Comparison of ENCODE assay signal across 11 cellular contexts in the genomic region with DNA sequence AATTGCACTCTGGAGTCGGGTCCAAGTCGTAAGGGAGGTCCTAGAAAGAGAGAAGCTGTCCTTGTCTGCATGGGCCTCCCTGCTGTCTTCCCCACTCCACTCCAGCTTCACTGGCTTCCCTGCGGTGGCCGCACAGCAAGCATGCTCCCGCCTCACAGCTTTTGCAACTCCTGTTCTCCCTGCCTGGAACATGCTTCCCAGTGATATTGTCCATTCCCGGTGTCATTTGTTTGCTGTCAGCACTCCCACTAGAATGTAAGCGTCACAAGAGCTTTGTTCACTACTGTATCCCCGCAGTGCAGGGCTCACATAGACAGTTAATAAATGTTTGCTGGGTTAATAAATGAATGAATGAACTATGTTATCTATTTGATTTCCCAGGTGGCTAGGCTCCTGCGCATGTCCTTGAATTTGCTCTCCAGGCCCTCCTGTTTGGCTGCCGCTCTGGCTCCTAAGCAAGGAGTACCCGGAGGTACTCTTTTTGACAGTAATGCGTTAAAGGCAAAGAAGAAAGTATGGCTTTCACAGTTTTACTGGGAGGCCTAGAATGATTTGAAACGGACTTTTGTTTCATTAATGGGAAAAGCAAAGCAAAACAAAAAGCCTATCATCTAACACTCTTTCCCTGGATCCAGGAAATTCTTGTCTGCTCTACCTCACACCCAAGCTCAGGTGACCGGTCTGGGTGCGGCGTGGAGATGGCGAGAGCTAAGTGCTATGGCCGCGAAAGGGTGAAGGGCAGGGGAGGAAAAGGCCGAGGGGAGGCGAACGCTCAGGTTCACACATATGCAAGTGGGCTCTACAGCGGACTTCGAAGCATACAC. TPM values are rescaled to one million over a fixed set of nuclear protein-coding genes. Genes with fewer than 3 reads are reported as not detected.
DNase-seq lines count a peak whose midpoint lies in the region; ATAC-seq, FAIRE-seq and TF ChIP-seq lines count a peak whose summit lies in the region.
"Had no signal": no experiment of that assay in that cellular context is flagged by ENCODE, and none has a peak within 500 bp of the region (broad histone marks: within the 10 kb centered on the region; RNA-seq: fewer than 3 reads in every experiment).

No MANE protein-coding gene starts in this region.

- H3K27me3 Mint-ChIP-seq in endodermal cell (ENCODE audit: insufficient read depth), result peaks cover 5% of the 10 kb centered on the region

- peak overlapping the region; percentile 67 for H3K4me3 Mint-ChIP-seq in endodermal cell

- no peak for TF ChIP-seq POLR2A in GM18505 (IDR thresholded peaks at IDR 0.05; ENCODE audit: borderline replicate concordance, extremely low read depth, insufficient read depth, insufficient read length)

- DNase-seq in GM23248 (peak; percentile 20), NCI-H1417 treated with DMSO at 0.1 percent for 48 hours (lab: John Stamatoyannopoulos, UW) (peak; percentile 56), endodermal cell (peak; percentile 78), neuronal stem cell (ENCODE audit: low spot score) (no peak), urothelium cell line (ENCODE audit: low spot score) (no peak)
- DNase-seq in stimulated activated CD4-positive, alpha-beta T cell treated with anti-CD3 and anti-CD28 coated beads, Interleukin-15, amount 100 ng/mL, for 24 hours, result no peak

- no peaks in the 10 kb centered on the region for H3K79me2 ChIP-seq in GM23248 (ENCODE audit: insufficient read depth)

- peaks cover 42% of the 10 kb centered on the region for H3K4me1 Mint-ChIP-seq in endodermal cell

- no peaks in the 10 kb centered on the region for H3K9me3 Mint-ChIP-seq in endodermal cell

- no peak overlapping the region for H3K9ac ChIP-seq in GM23248
- no peak overlapping the region for H3K9ac ChIP-seq in endodermal cell (ENCODE audit: extremely low read depth, low read length, poor library complexity, severe bottlenecking)
- H3K9ac ChIP-seq in neuronal stem cell (ENCODE audit: low read depth, low read length, poor library complexity), result no peak overlapping the region

- no peak overlapping the region for H3K4ac ChIP-seq in neuronal stem cell (ENCODE audit: low read length)

- H3K9me3 ChIP-seq in GM23248 (ENCODE audit: low read depth) (no peaks in the 10 kb centered on the region), endodermal cell (ENCODE audit: control insufficient read depth, low read length) (no peaks in the 10 kb centered on the region), neuronal stem cell (replicated peaks in 1 of 2; ENCODE audit: control insufficient read depth in 2 of 2, insufficient read depth in 1 of 2, low read depth in 1 of 2, low read length in 2 of 2) (no peaks in the 10 kb centered on the region)
- H3K9me3 ChIP-seq: esophagus muscularis mucosa, suprapubic skin had no signal

- H3F3A ChIP-seq in GM23248 (ENCODE audit: insufficient read depth), result peaks cover 27% of the 10 kb centered on the region

- peak overlapping the region; percentile 93 for H3K27ac Mint-ChIP-seq in endodermal cell

- no peak overlapping the region for H3K27ac ChIP-seq in GM23248
- H3K27ac ChIP-seq in endodermal cell (ENCODE audit: low read depth, low read length), result no peak overlapping the region
- no peak overlapping the region for H3K27ac ChIP-seq in neuronal stem cell (replicated peaks; ENCODE audit: low read length)
- H3K27ac ChIP-seq: suprapubic skin had no signal

- ATAC-seq in GM18505 (IDR thresholded peaks at IDR 0.05; ENCODE audit: unreplicated experiment), result no peak

- no peak overlapping the region for H2BK5ac ChIP-seq in neuronal stem cell (ENCODE audit: low read length)

- no peaks in the 10 kb centered on the region for H3K9me2 ChIP-seq in GM23248 (ENCODE audit: insufficient read depth)

- no peak overlapping the region for H3K14ac ChIP-seq in neuronal stem cell (ENCODE audit: low read length)

- TF ChIP-seq CTCF in endodermal cell (conservative IDR thresholded peaks at IDR 0.05), result no peak

- H3K18ac ChIP-seq in neuronal stem cell (ENCODE audit: low read length), result peak overlapping the region; percentile 29

- no peaks in the 10 kb centered on the region for H3K79me1 ChIP-seq in neuronal stem cell (ENCODE audit: low read depth, low read length)

- no peak overlapping the region for H2BK15ac ChIP-seq in neuronal stem cell (ENCODE audit: low read length)

- no peak overlapping the region for H4K8ac ChIP-seq in neuronal stem cell (ENCODE audit: low read depth, low read length)

- no peak overlapping the region for H2BK120ac ChIP-seq in neuronal stem cell (ENCODE audit: low read depth, low read length)

- H4K91ac ChIP-seq in neuronal stem cell (ENCODE audit: low read depth, low read length, poor library complexity), result no peak overlapping the region

- H3K4me1 ChIP-seq in GM23248 (ENCODE audit: insufficient read depth), result peaks cover 36% of the 10 kb centered on the region
- peaks cover 15% of the 10 kb centered on the region for H3K4me1 ChIP-seq in endodermal cell (ENCODE audit: control insufficient read depth, insufficient read depth, low read length)
- H3K4me1 ChIP-seq in neuronal stem cell (ENCODE audit: control insufficient read depth in 2 of 2, insufficient read depth in 1 of 2, low read depth in 1 of 2, low read length in 2 of 2), result peaks cover 0 to 11% of the 10 kb centered on the region in 2 donors

- no peak overlapping the region for H2BK12ac ChIP-seq in neuronal stem cell (ENCODE audit: low read length)

- no peak overlapping the region for H3K4me3 ChIP-seq in GM23248
- H3K4me3 ChIP-seq in endodermal cell (ENCODE audit: low read length), result peak overlapping the region; percentile 73
- H3K4me3 ChIP-seq in neuronal stem cell (ENCODE audit: low read length in 2 of 2), result peak overlapping the region in 1 of 2 donors; percentile 1

- no peak overlapping the region for H2AK5ac ChIP-seq in neuronal stem cell (ENCODE audit: low read depth, low read length)

- no peak for FAIRE-seq in urothelium cell line (lab: Jason Lieb, UNC)
- FAIRE-seq: H54, TTC549 had no signal

- H3K36me3 Mint-ChIP-seq in endodermal cell (ENCODE audit: low read depth), result no peaks in the 10 kb centered on the region

- no peaks in the 10 kb centered on the region for H3K27me3 ChIP-seq in GM23248 (replicated peaks; ENCODE audit: insufficient read depth)
- H3K27me3 ChIP-seq in endodermal cell (ENCODE audit: control insufficient read depth, insufficient read depth, low read length, poor library complexity, severe bottlenecking), result no peaks in the 10 kb centered on the region
- H3K27me3 ChIP-seq in neuronal stem cell (ENCODE audit: control insufficient read depth in 3 of 3, insufficient read depth in 3 of 3, low read depth in 1 of 3, low read length in 3 of 3), result peaks cover 0 to 6% (median 3%) of the 10 kb centered on the region in 3 experiments
- H3K27me3 ChIP-seq: esophagus muscularis mucosa, suprapubic skin had no signal

- 80 to 82% methylated on average over 24 of the region's 24 CpGs for WGBS in GM23248 (ENCODE audit: low coverage in 1 of 2, low lambda C conversion rate in 2 of 2, missing lambda C conversion rate in 2 of 2), 2 experiments
- 36 to 41% methylated on average over 15 to 24 of the region's 24 CpGs for WGBS in endodermal cell (ENCODE audit: insufficient coverage in 1 of 2, insufficient read length in 1 of 2), 2 experiments
- no CpG with 5 or more reads among the region's 24 CpGs for WGBS in neuronal stem cell (ENCODE audit: extremely low coverage in 2 of 2, insufficient read length in 2 of 2, insufficient replicate concordance in 1 of 2), 2 donors

- no peak overlapping the region for H2AFZ ChIP-seq in GM23248
- peak overlapping the region; percentile 68 for H2AFZ ChIP-seq in neuronal stem cell (ENCODE audit: low read length)

- H3K36me3 ChIP-seq in GM23248 (ENCODE audit: low read depth) (no peaks in the 10 kb centered on the region), endodermal cell (ENCODE audit: control insufficient read depth, insufficient read depth, low read length) (no peaks in the 10 kb centered on the region), neuronal stem cell (replicated peaks in 1 of 2; ENCODE audit: control insufficient read depth in 2 of 2, insufficient read depth in 2 of 2, low read length in 2 of 2) (no peaks in the 10 kb centered on the region)
- H3K36me3 ChIP-seq: esophagus muscularis mucosa, suprapubic skin had no signal

- H3K4me2 ChIP-seq in GM23248 (ENCODE audit: unreplicated experiment) (no peak overlapping the region), neuronal stem cell (ENCODE audit: insufficient read depth, low read length, poor library complexity, severe bottlenecking) (peak overlapping the region; percentile 85)

- H4K20me1 ChIP-seq in GM23248 (ENCODE audit: insufficient read depth), result no peaks in the 10 kb centered on the region

- H3K23ac ChIP-seq in neuronal stem cell (ENCODE audit: low read depth, low read length, poor library complexity), result peak overlapping the region; percentile 68

- in situ Hi-C loops in GM23248 (cut with MboI), result no loop called here

RNA-seq across cellular contexts. Expression of a gene that starts 6.2 kb away (rescaled TPM):
- total RNA-seq in GM23248 (2014; rRNA removed; shearing (Covaris generic)), result 0.65 and 0.89 TPM in 2 replicates
- 0.63 and 1.7 TPM in 2 replicates for polyA plus RNA-seq in GM23248 (2016; fragmentation: Nextera tagmentation; extraction: Ambion mirVana)
- total RNA-seq in endodermal cell, result 10 to 100 TPM; 16.7 to 17.0 TPM
- polyA plus RNA-seq in endodermal cell (2013, experiment 1 of 2), result 8.4 TPM
- polyA plus RNA-seq in endodermal cell (2013, experiment 2 of 2), result 7.2 TPM
- 0.60 TPM for polyA plus RNA-seq in neuronal stem cell (2013, experiment 1 of 2)
- 0.48 TPM for polyA plus RNA-seq in neuronal stem cell (2013, experiment 2 of 2)

RNA-seq across cellular contexts. Expression of a gene that starts 8.3 kb away (rescaled TPM):
- 44.3 and 96.6 TPM in 2 replicates for total RNA-seq in GM23248 (2014; rRNA removed; shearing (Covaris generic))
- 208 and 230 TPM in 2 replicates for polyA plus RNA-seq in GM23248 (2016; fragmentation: Nextera tagmentation; extraction: Ambion mirVana)
- 100 to 1,000 TPM; 192 to 204 TPM for total RNA-seq in endodermal cell
- polyA plus RNA-seq in endodermal cell (2013, experiment 1 of 2), result 125 TPM
- 133 TPM for polyA plus RNA-seq in endodermal cell (2013, experiment 2 of 2)
- polyA plus RNA-seq in neuronal stem cell (2013, experiment 1 of 2), result 193 TPM
- polyA plus RNA-seq in neuronal stem cell (2013, experiment 2 of 2), result 197 TPM

RNA-seq across cellular contexts. Expression of a gene that starts 15.0 kb away (rescaled TPM):
- 450 and 475 TPM in 2 replicates for total RNA-seq in GM23248 (2014; rRNA removed; shearing (Covaris generic))
- 50.1 and 50.8 TPM in 2 replicates for polyA plus RNA-seq in GM23248 (2016; fragmentation: Nextera tagmentation; extraction: Ambion mirVana)
- total RNA-seq in endodermal cell, result 100 to 1,000 TPM; 181 to 220 TPM
- polyA plus RNA-seq in endodermal cell (2013, experiment 1 of 2), result 75.6 TPM
- 86.6 TPM for polyA plus RNA-seq in endodermal cell (2013, experiment 2 of 2)
- 34.0 TPM for polyA plus RNA-seq in neuronal stem cell (2013, experiment 1 of 2)
- polyA plus RNA-seq in neuronal stem cell (2013, experiment 2 of 2), result 34.3 TPM

RNA-seq across cellular contexts. Expression of a gene that starts 50.1 kb away (rescaled TPM):
- 202 and 253 TPM in 2 replicates for total RNA-seq in GM23248 (2014; rRNA removed; shearing (Covaris generic))
- 159 and 161 TPM in 2 replicates for polyA plus RNA-seq in GM23248 (2016; fragmentation: Nextera tagmentation; extraction: Ambion mirVana)
- 10 to 100 TPM; 28.9 to 41.5 TPM for total RNA-seq in endodermal cell
- 21.8 TPM for polyA plus RNA-seq in endodermal cell (2013, experiment 1 of 2)
- polyA plus RNA-seq in endodermal cell (2013, experiment 2 of 2), result 22.8 TPM
- polyA plus RNA-seq in neuronal stem cell (2013, experiment 1 of 2), result 4.7 TPM
- 4.6 TPM for polyA plus RNA-seq in neuronal stem cell (2013, experiment 2 of 2)

RNA-seq across cellular contexts. Expression of a gene that starts 54.9 kb away (rescaled TPM):
- total RNA-seq in GM23248 (2014; rRNA removed; shearing (Covaris generic)), result 59.1 and 78.6 TPM in 2 replicates
- 48.1 and 48.8 TPM in 2 replicates for polyA plus RNA-seq in GM23248 (2016; fragmentation: Nextera tagmentation; extraction: Ambion mirVana)
- total RNA-seq in endodermal cell, result 100 to 1,000 TPM; 114 TPM
- polyA plus RNA-seq in endodermal cell (2013, experiment 1 of 2), result 126 TPM
- 96.0 TPM for polyA plus RNA-seq in endodermal cell (2013, experiment 2 of 2)
- polyA plus RNA-seq in neuronal stem cell (2013, experiment 1 of 2), result 157 TPM
- 152 TPM for polyA plus RNA-seq in neuronal stem cell (2013, experiment 2 of 2)

Comparison
In these comparisons a context has a peak if more than half of its experiments do, and no peak if none do; other contexts are left out.
1. DNase-seq: peak in GM23248 (single experiment), NCI-H1417 treated with DMSO at 0.1 percent for 48 hours (single experiment) and endodermal cell (single experiment); none in neuronal stem cell (single experiment), stimulated activated CD4-positive, alpha-beta T cell treated with anti-CD3 and anti-CD28 coated beads, Interleukin-15, amount 100 ng/mL, for 24 hours (single experiment) and urothelium cell line (single experiment).